Comparison of ENCODE assay signal across 1 cellular context in genomic region chr15:90902996-90903732, GRCh38.
A peak's percentile ranks its signal among the peaks of the same experiment; 100 is the strongest.
TF ChIP-seq lines count a peak whose summit lies in the region.

Gene MAN2A2, plus strand, starts transcription at chr15:90903302. Its CDS starts 906 bp downstream, at chr15:90904208.

TF ChIP-seq in HEK293, 187 proteins besides CTCF, POLR2A, EP300 and RAD21 (continued from another document and continues in another):
- TF ChIP-seq, protein P1, sequence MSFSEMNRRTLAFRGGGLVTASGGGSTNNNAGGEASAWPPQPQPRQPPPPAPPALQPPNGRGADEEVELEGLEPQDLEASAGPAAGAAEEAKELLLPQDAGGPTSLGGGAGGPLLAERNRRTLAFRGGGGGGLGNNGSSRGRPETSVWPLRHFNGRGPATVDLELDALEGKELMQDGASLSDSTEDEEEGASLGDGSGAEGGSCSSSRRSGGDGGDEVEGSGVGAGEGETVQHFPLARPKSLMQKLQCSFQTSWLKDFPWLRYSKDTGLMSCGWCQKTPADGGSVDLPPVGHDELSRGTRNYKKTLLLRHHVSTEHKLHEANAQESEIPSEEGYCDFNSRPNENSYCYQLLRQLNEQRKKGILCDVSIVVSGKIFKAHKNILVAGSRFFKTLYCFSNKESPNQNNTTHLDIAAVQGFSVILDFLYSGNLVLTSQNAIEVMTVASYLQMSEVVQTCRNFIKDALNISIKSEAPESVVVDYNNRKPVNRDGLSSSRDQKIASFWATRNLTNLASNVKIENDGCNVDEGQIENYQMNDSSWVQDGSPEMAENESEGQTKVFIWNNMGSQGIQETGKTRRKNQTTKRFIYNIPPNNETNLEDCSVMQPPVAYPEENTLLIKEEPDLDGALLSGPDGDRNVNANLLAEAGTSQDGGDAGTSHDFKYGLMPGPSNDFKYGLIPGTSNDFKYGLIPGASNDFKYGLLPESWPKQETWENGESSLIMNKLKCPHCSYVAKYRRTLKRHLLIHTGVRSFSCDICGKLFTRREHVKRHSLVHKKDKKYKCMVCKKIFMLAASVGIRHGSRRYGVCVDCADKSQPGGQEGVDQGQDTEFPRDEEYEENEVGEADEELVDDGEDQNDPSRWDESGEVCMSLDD (tag by site-specific recombination; IDR thresholded peaks at IDR 0.05): no peak
- TF ChIP-seq ZFHX2 (tag by site-specific recombination; conservative IDR thresholded peaks at IDR 0.05) (peak; percentile 91), ZNF16 (tag by site-specific recombination; IDR thresholded peaks at IDR 0.05; ENCODE audit: low read depth) (no peak), BCL11A (tag by site-specific recombination; IDR thresholded peaks at IDR 0.05; ENCODE audit: low read depth) (0 out of 2 replicates have a peak, but pooled peaks have one; percentile 22), ZNF335 (tag by site-specific recombination; conservative IDR thresholded peaks at IDR 0.05) (peak; percentile 94), ZNF132 (tag by site-specific recombination; IDR thresholded peaks at IDR 0.05; ENCODE audit: borderline replicate concordance) (no peak), ZBTB20 (tag by site-specific recombination; IDR thresholded peaks at IDR 0.05) (peak; percentile 90), ZNF221 (tag by site-specific recombination; IDR thresholded peaks at IDR 0.05; ENCODE audit: borderline replicate concordance) (no peak), ZFP37 (tag by site-specific recombination; IDR thresholded peaks at IDR 0.05) (0 out of 2 replicates have a peak, but pooled peaks have one; percentile 38), ZNF629 (tag by site-specific recombination; IDR thresholded peaks at IDR 0.05) (0 out of 2 replicates have a peak, but pooled peaks have one; percentile 21), ZEB2 (tag by site-specific recombination; IDR thresholded peaks at IDR 0.05) (peak; percentile 72), MYNN (tag by site-specific recombination; IDR thresholded peaks at IDR 0.05; ENCODE audit: borderline replicate concordance) (no peak), ZNF155 (tag by site-specific recombination; IDR thresholded peaks at IDR 0.05) (no peak), ZNF664 (tag by site-specific recombination; IDR thresholded peaks at IDR 0.05) (no peak), ZNF366 (tag by site-specific recombination; conservative IDR thresholded peaks at IDR 0.05) (no peak), ZNF645 (tag by site-specific recombination; IDR thresholded peaks at IDR 0.05) (no peak), ZNF311 (tag by site-specific recombination; IDR thresholded peaks at IDR 0.05; ENCODE audit: borderline replicate concordance) (no peak), ZNF10 (tag by site-specific recombination; IDR thresholded peaks at IDR 0.05) (no peak), ZNF2 (tag by site-specific recombination; IDR thresholded peaks at IDR 0.05) (no peak), EGR2 (tag by site-specific recombination; IDR thresholded peaks at IDR 0.05; ENCODE audit: low read depth) (peak; percentile 77), ZNF600 (tag by site-specific recombination; IDR thresholded peaks at IDR 0.05) (peak; percentile 93), ZBTB17 (tag by site-specific recombination; IDR thresholded peaks at IDR 0.05) (peak; percentile 72), ZBTB48 (tag by site-specific recombination; IDR thresholded peaks at IDR 0.05) (peak; percentile 57; the same call in 1 of the 2 replicates), ZSCAN30 (tag by site-specific recombination; IDR thresholded peaks at IDR 0.05) (0 out of 2 replicates have a peak, but pooled peaks have one; percentile 4), ZNF423 (tag by site-specific recombination; IDR thresholded peaks at IDR 0.05) (peak; percentile 85; the same call in 1 of the 2 replicates), INSM2 (tag by site-specific recombination; IDR thresholded peaks at IDR 0.05) (0 out of 2 replicates have a peak, but pooled peaks have one; percentile 47), ZNF791 (tag by site-specific recombination; IDR thresholded peaks at IDR 0.05) (no peak), ZBTB44 (tag by site-specific recombination; IDR thresholded peaks at IDR 0.05) (no peak), ATF2 (tag by site-specific recombination; IDR thresholded peaks at IDR 0.05; ENCODE audit: low read depth) (no peak)
- TF ChIP-seq, protein P2, sequence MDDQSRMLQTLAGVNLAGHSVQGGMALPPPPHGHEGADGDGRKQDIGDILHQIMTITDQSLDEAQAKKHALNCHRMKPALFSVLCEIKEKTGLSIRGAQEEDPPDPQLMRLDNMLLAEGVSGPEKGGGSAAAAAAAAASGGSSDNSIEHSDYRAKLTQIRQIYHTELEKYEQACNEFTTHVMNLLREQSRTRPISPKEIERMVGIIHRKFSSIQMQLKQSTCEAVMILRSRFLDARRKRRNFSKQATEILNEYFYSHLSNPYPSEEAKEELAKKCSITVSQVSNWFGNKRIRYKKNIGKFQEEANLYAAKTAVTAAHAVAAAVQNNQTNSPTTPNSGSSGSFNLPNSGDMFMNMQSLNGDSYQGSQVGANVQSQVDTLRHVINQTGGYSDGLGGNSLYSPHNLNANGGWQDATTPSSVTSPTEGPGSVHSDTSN (CRISPR knock-in tag; IDR thresholded peaks at IDR 0.05): peak; percentile 63; the same call in 1 of the 2 replicates
- TF ChIP-seq, protein P3, sequence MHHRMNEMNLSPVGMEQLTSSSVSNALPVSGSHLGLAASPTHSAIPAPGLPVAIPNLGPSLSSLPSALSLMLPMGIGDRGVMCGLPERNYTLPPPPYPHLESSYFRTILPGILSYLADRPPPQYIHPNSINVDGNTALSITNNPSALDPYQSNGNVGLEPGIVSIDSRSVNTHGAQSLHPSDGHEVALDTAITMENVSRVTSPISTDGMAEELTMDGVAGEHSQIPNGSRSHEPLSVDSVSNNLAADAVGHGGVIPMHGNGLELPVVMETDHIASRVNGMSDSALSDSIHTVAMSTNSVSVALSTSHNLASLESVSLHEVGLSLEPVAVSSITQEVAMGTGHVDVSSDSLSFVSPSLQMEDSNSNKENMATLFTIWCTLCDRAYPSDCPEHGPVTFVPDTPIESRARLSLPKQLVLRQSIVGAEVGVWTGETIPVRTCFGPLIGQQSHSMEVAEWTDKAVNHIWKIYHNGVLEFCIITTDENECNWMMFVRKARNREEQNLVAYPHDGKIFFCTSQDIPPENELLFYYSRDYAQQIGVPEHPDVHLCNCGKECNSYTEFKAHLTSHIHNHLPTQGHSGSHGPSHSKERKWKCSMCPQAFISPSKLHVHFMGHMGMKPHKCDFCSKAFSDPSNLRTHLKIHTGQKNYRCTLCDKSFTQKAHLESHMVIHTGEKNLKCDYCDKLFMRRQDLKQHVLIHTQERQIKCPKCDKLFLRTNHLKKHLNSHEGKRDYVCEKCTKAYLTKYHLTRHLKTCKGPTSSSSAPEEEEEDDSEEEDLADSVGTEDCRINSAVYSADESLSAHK (tag by site-specific recombination; IDR thresholded peaks at IDR 0.05): no peak
- TF ChIP-seq, protein P4, sequence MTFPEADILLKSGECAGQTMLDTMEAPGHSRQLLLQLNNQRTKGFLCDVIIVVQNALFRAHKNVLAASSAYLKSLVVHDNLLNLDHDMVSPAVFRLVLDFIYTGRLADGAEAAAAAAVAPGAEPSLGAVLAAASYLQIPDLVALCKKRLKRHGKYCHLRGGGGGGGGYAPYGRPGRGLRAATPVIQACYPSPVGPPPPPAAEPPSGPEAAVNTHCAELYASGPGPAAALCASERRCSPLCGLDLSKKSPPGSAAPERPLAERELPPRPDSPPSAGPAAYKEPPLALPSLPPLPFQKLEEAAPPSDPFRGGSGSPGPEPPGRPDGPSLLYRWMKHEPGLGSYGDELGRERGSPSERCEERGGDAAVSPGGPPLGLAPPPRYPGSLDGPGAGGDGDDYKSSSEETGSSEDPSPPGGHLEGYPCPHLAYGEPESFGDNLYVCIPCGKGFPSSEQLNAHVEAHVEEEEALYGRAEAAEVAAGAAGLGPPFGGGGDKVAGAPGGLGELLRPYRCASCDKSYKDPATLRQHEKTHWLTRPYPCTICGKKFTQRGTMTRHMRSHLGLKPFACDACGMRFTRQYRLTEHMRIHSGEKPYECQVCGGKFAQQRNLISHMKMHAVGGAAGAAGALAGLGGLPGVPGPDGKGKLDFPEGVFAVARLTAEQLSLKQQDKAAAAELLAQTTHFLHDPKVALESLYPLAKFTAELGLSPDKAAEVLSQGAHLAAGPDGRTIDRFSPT (tag by site-specific recombination; IDR thresholded peaks at IDR 0.05): no peak
- TF ChIP-seq, protein P5, sequence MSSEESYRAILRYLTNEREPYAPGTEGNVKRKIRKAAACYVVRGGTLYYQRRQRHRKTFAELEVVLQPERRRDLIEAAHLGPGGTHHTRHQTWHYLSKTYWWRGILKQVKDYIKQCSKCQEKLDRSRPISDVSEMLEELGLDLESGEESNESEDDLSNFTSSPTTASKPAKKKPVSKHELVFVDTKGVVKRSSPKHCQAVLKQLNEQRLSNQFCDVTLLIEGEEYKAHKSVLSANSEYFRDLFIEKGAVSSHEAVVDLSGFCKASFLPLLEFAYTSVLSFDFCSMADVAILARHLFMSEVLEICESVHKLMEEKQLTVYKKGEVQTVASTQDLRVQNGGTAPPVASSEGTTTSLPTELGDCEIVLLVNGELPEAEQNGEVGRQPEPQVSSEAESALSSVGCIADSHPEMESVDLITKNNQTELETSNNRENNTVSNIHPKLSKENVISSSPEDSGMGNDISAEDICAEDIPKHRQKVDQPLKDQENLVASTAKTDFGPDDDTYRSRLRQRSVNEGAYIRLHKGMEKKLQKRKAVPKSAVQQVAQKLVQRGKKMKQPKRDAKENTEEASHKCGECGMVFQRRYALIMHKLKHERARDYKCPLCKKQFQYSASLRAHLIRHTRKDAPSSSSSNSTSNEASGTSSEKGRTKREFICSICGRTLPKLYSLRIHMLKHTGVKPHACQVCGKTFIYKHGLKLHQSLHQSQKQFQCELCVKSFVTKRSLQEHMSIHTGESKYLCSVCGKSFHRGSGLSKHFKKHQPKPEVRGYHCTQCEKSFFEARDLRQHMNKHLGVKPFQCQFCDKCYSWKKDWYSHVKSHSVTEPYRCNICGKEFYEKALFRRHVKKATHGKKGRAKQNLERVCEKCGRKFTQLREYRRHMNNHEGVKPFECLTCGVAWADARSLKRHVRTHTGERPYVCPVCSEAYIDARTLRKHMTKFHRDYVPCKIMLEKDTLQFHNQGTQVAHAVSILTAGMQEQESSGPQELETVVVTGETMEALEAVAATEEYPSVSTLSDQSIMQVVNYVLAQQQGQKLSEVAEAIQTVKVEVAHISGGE (tag by site-specific recombination; conservative IDR thresholded peaks at IDR 0.05; ENCODE audit: low read depth): peak; percentile 46
- TF ChIP-seq, protein P6, sequence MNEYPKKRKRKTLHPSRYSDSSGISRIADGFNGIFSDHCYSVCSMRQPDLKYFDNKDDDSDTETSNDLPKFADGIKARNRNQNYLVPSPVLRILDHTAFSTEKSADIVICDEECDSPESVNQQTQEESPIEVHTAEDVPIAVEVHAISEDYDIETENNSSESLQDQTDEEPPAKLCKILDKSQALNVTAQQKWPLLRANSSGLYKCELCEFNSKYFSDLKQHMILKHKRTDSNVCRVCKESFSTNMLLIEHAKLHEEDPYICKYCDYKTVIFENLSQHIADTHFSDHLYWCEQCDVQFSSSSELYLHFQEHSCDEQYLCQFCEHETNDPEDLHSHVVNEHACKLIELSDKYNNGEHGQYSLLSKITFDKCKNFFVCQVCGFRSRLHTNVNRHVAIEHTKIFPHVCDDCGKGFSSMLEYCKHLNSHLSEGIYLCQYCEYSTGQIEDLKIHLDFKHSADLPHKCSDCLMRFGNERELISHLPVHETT (tag by site-specific recombination; IDR thresholded peaks at IDR 0.05): 0 out of 2 replicates have a peak, but pooled peaks have one; percentile 30
